2 cellular contexts compared by ENCODE assay signal in genomic region chr1:160517519-160517918, GRCh38.
TF ChIP-seq lines count a peak whose summit lies in the region.

No MANE protein-coding gene starts in this region.

TF ChIP-seq in HEK293, 187 proteins besides CTCF, POLR2A, EP300 and RAD21:
- peak; percentile 51 for TF ChIP-seq ZNF146 (tag by site-specific recombination; IDR thresholded peaks at IDR 0.05)

TF ChIP-seq in K562, 482 proteins besides CTCF, POLR2A, EP300 and RAD21:
- TF ChIP-seq ZNF146 (CRISPR knock-in tag; IDR thresholded peaks at IDR 0.05; ENCODE audit: unreplicated experiment) (peak; percentile 91), KDM1A (IDR thresholded peaks at IDR 0.05) (0 out of 4 replicates have a peak, but pooled peaks of 1 of the 2 experiments have one; percentile 23), BCOR (IDR thresholded peaks at IDR 0.05) (peak; percentile 53; the same call in 1 of the 2 replicates)
